24 cellular contexts compared by ENCODE assay signal in the genomic region with DNA sequence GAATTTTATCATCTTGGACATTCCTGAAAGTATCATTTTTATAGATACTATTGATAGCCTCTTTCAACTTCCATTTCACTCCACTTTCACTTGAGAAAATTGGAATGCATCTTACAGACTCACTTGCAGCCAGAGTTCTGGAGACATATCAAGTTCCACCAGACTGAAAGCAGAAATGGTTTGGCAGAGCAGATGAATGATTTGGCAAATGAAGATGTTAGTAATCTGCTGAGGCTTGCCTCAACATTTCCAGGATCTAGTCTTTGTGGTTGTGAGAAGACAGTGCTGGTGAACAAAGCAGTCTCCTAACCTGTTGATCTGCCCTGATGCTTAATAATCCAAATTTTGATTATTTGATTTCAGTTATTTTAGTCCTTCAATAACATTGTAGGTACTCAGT.
DNase-seq lines count a peak whose midpoint lies in the region; ATAC-seq and TF ChIP-seq lines count a peak whose summit lies in the region.
"Had no signal": no experiment of that assay in that cellular context is flagged by ENCODE, and none has a peak within 500 bp of the region (broad histone marks: within the 10 kb centered on the region; RNA-seq: fewer than 3 reads in every experiment).

No MANE protein-coding gene starts in this region.

- intact Hi-C loops in gastrocnemius medialis (cut with DNase I; ENCODE audit: low total_unique reads): no loop called here

- in situ Hi-C loops in gastrocnemius medialis (cut with MboI; ENCODE audit: low sequenced_read_pairs in 4 of 4): no loop called here

- CTCF ChIA-PET in HEK293 (lab: Yijun Ruan, JAX): no interaction called here

- DNase-seq in NCI-H446 treated with DMSO at 0.1 percent for 48 hours (lab: John Stamatoyannopoulos, UW) (peak; percentile 7), fibroblast of peridontal ligament (ENCODE audit: extremely low read depth) (peak; percentile 6), gastrocnemius medialis (peak in 1 of 2 donors; percentile 19), NAMALWA (ENCODE audit: low spot score) (no peak)
- DNase-seq: CD4-positive, alpha-beta T cell; COR-L47; DMS79 treated with DMSO at 0.1 percent for 48 hours; IMR-90; NCI-H1105; NCI-H146; NCI-H2029 treated with DMSO at 0.1 percent for 48 hours; NCI-H2227 treated with DMSO at 0.1 percent for 48 hours; NCI-H524 treated with DMSO at 0.1 percent for 48 hours; NCI-H82; Peyer's patch had no signal

- POLR2A ChIA-PET in HEK293 (lab: Yijun Ruan, JAX): no interaction called here

- no peaks in the 10 kb centered on the region for H3K27me3 ChIP-seq in gastrocnemius medialis
- H3K27me3 ChIP-seq: BLaER1, Peyer's patch, SJSA1 had no signal

- no peak for TF ChIP-seq POLR2A in gastrocnemius medialis (IDR thresholded peaks at IDR 0.05)

- H3K9me3 ChIP-seq in HEK293 (ENCODE audit: control insufficient read depth, insufficient read depth, low read depth, low read length) (no peaks in the 10 kb centered on the region), gastrocnemius medialis (no peaks in the 10 kb centered on the region)
- H3K9me3 ChIP-seq: BLaER1, HAP-1, Peyer's patch, SJSA1 had no signal

- H3K27ac ChIP-seq in HEK293 (ENCODE audit: extremely low read depth, low read depth, low read length) (no peak overlapping the region), gastrocnemius medialis (peak overlapping the region; percentile 52 to 82 (median 72))
- H3K27ac ChIP-seq: BLaER1, KMS-11, Peyer's patch, SJSA1 had no signal

- H3K36me3 ChIP-seq in HEK293 (ENCODE audit: control insufficient read depth in 2 of 2, insufficient read depth in 1 of 2, low read length in 2 of 2): no peaks in the 10 kb centered on the region
- H3K36me3 ChIP-seq in gastrocnemius medialis: no peaks in the 10 kb centered on the region
- H3K36me3 ChIP-seq: BLaER1, HAP-1, Peyer's patch, SJSA1 had no signal

- no peak overlapping the region for H3K4me3 ChIP-seq in HEK293 (ENCODE audit: low read depth, low read length)
- no peak overlapping the region for H3K4me3 ChIP-seq in gastrocnemius medialis
- H3K4me3 ChIP-seq: BLaER1, GM12878, GM23338, HAP-1, Peyer's patch, SJSA1 had no signal

- TF ChIP-seq CTCF in HEK293 (tag by site-specific recombination; IDR thresholded peaks at IDR 0.05) (no peak), gastrocnemius medialis (IDR thresholded peaks at IDR 0.05 in 4 of 5, conservative IDR thresholded peaks at IDR 0.05 in 1 of 5) (no peak)

- H3K4me1 ChIP-seq in HEK293 (ENCODE audit: control insufficient read depth, insufficient read depth, low read length) (no peaks in the 10 kb centered on the region), gastrocnemius medialis (peaks cover 37 to 62% of the 10 kb centered on the region in 2 donors)
- H3K4me1 ChIP-seq: BLaER1, Peyer's patch, SJSA1 had no signal

- ATAC-seq in gastrocnemius medialis (peak; percentile 89 to 97), HG03095 (IDR thresholded peaks at IDR 0.05; ENCODE audit: unreplicated experiment) (no peak)
- no peak for ATAC-seq in activated CD4-positive, CD25-positive, alpha-beta regulatory T cell treated with anti-CD3 and anti-CD28 coated beads, Interleukin-2, amount 50 U/mL, for 24 hours
- ATAC-seq: GM12878, GM23338 had no signal

TF ChIP-seq in HEK293, 187 proteins besides CTCF, POLR2A, EP300 and RAD21:
- TF ChIP-seq SCRT2 (tag by site-specific recombination; IDR thresholded peaks at IDR 0.05) (peak; percentile 46; the same call in 1 of the 2 replicates), ZNF302 (tag by site-specific recombination; IDR thresholded peaks at IDR 0.05; ENCODE audit: low read depth) (no peak)
TF ChIP-seq in HEK293: peak in this region for 1.

Comparison
In these comparisons a context has a peak if more than half of its experiments do, and no peak if none do; other contexts are left out.
1. ATAC-seq: peak in gastrocnemius medialis (2 of 2); none in HG03095 (single experiment) and activated CD4-positive, CD25-positive, alpha-beta regulatory T cell treated with anti-CD3 and anti-CD28 coated beads, Interleukin-2, amount 50 U/mL, for 24 hours (0 of 2).